Comparison of ENCODE assay signal across 1 cellular context in genomic region chr10:44980309-44981171, GRCh38.
TF ChIP-seq lines count a peak whose summit lies in the region.

No MANE protein-coding gene starts in this region.

TF ChIP-seq in GM12878, 131 proteins besides CTCF, POLR2A, EP300 and RAD21 (continued from another document and continues in another):
- TF ChIP-seq RAD51 (IDR thresholded peaks at IDR 0.05) (no peak), HSF1 (IDR thresholded peaks at IDR 0.05; ENCODE audit: low read depth, low read length) (no peak), ZNF24 (IDR thresholded peaks at IDR 0.05) (no peak), BCL3 (IDR thresholded peaks at IDR 0.05; ENCODE audit: borderline replicate concordance, insufficient read depth, low read depth, low read length, poor library complexity, severe bottlenecking) (peak; percentile 84), PBX3 (IDR thresholded peaks at IDR 0.05; ENCODE audit: insufficient replicate concordance, low read depth, low read length) (no peak), ESRRA (IDR thresholded peaks at IDR 0.05; ENCODE audit: low read length) (no peak), SREBF2 (IDR thresholded peaks at IDR 0.05; ENCODE audit: low read length) (no peak), NKRF (conservative IDR thresholded peaks at IDR 0.05) (no peak), NFIC (IDR thresholded peaks at IDR 0.05; ENCODE audit: low read depth, low read length) (no peak), SMARCA5 (IDR thresholded peaks at IDR 0.05) (no peak), NRF1 (conservative IDR thresholded peaks at IDR 0.05; ENCODE audit: low read depth, low read length) (no peak), BCL11A (IDR thresholded peaks at IDR 0.05; ENCODE audit: low read depth, low read length) (no peak), ZNF687 (IDR thresholded peaks at IDR 0.05) (no peak), WRNIP1 (IDR thresholded peaks at IDR 0.05; ENCODE audit: borderline replicate concordance, low read depth, low read length) (no peak), CHD4 (IDR thresholded peaks at IDR 0.05) (no peak), HDGF (IDR thresholded peaks at IDR 0.05) (peak; percentile 75), CEBPZ (IDR thresholded peaks at IDR 0.05; ENCODE audit: low read depth, low read length) (no peak), POU2F2 (IDR thresholded peaks at IDR 0.05; ENCODE audit: borderline replicate concordance, low read depth, low read length) (no peak), STAT1 (conservative IDR thresholded peaks at IDR 0.05) (no peak), NR2F1 (conservative IDR thresholded peaks at IDR 0.05) (0 out of 2 replicates have a peak, but pooled peaks have one; percentile 20), PML (IDR thresholded peaks at IDR 0.05; ENCODE audit: low read length) (no peak), TCF3 (IDR thresholded peaks at IDR 0.05; ENCODE audit: borderline replicate concordance, insufficient read depth, low read depth, low read length) (0 out of 2 replicates have a peak, but pooled peaks have one; percentile 19), DPF2 (IDR thresholded peaks at IDR 0.05) (peak; percentile 37; the same call in 1 of the 2 replicates), KLF5 (IDR thresholded peaks at IDR 0.05; ENCODE audit: partially characterized antibody) (no peak), IKZF2 (IDR thresholded peaks at IDR 0.05) (no peak), MAX (IDR thresholded peaks at IDR 0.05; ENCODE audit: low read depth, low read length) (no peak), E2F4 (IDR thresholded peaks at IDR 0.05; ENCODE audit: low read depth, low read length) (no peak), NFYA (IDR thresholded peaks at IDR 0.05; ENCODE audit: borderline replicate concordance, low read depth, low read length) (no peak), RUNX3 (IDR thresholded peaks at IDR 0.05; ENCODE audit: low read length) (peak; percentile 59), JUNB (IDR thresholded peaks at IDR 0.05) (no peak), BRCA1 (IDR thresholded peaks at IDR 0.05; ENCODE audit: low read depth, low read length) (no peak), REST (IDR thresholded peaks at IDR 0.05; ENCODE audit: low read depth, low read length) (no peak), PRDM15 (CRISPR knock-in tag; IDR thresholded peaks at IDR 0.05) (no peak), IRF4 (IDR thresholded peaks at IDR 0.05; ENCODE audit: low read depth, low read length) (no peak)
